9 cellular contexts compared by ENCODE assay signal in the genomic region with DNA sequence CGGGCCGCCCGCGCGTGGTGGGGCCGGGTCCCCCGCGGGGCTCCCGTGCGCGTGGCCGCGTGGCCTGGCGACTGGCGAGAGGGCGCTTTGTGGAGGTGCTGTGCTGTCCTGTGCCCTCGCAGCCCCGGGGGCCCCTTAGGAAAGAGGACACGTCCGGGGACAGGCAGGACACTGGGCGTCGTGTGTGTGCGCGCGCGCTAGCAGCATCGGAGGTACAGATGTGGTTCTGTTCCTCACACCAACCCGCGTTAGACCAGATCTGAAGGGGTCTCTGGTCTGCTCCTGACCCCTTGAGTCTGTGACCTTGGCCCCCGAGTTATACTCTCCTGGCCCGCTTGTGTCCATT. TPM values are rescaled to one million over a fixed set of nuclear protein-coding genes. Genes with fewer than 3 reads are reported as not detected.
DNase-seq lines count a peak whose midpoint lies in the region; ATAC-seq and TF ChIP-seq lines count a peak whose summit lies in the region.
"Had no signal": no experiment of that assay in that cellular context is flagged by ENCODE, and none has a peak within 500 bp of the region (broad histone marks: within the 10 kb centered on the region; RNA-seq: fewer than 3 reads in every experiment).

No MANE protein-coding gene starts in this region.

- H3F3A ChIP-seq in smooth muscle cell (ENCODE audit: low read depth) = peaks cover 7% of the 10 kb centered on the region

- peak overlapping the region; percentile 87 for H2AFZ ChIP-seq in smooth muscle cell (ENCODE audit: low read depth)

- ATAC-seq in HG02840 (IDR thresholded peaks at IDR 0.05; ENCODE audit: low FRiP score, unreplicated experiment) (peak; percentile 15), GM18498 (IDR thresholded peaks at IDR 0.05; ENCODE audit: unreplicated experiment) (no peak)
- ATAC-seq: HCT116 had no signal

- peaks cover 52% of the 10 kb centered on the region for H3K27me3 Mint-ChIP-seq in activated T-helper 2 cell treated with anti-CD3 and anti-CD28 coated beads, Interferon-gamma antibody, Interleukin-2, Interleukin-4, amounts not matched to agents 10 μg/mL and 5 μg/mL and 100 μg/mL, durations not matched to agents 14 hours and 24 hours and 36 hours (ENCODE audit: low read depth)

- no peaks in the 10 kb centered on the region for H3K79me2 ChIP-seq in smooth muscle cell (ENCODE audit: low read depth)

- no peaks in the 10 kb centered on the region for H4K20me1 ChIP-seq in smooth muscle cell (ENCODE audit: low read depth)

- peaks cover 8% of the 10 kb centered on the region for H3K4me1 Mint-ChIP-seq in activated T-helper 2 cell treated with anti-CD3 and anti-CD28 coated beads, Interferon-gamma antibody, Interleukin-2, Interleukin-4, amounts not matched to agents 10 μg/mL and 5 μg/mL and 100 μg/mL, durations not matched to agents 14 hours and 24 hours and 36 hours (ENCODE audit: low read depth)

- no peak for TF ChIP-seq CTCF in smooth muscle cell (IDR thresholded peaks at IDR 0.05; ENCODE audit: borderline replicate concordance, insufficient read depth, poor library complexity, severe bottlenecking)

- peaks cover 10% of the 10 kb centered on the region for H3K4me1 ChIP-seq in smooth muscle cell (ENCODE audit: low read depth)

- 23% methylated on average over 29 of the region's 31 CpGs for WGBS in smooth muscle cell (ENCODE audit: low lambda C conversion rate)

- H3K9me3 ChIP-seq in smooth muscle cell (replicated peaks; ENCODE audit: low read depth) = no peaks in the 10 kb centered on the region

- peak overlapping the region; percentile 95 for H3K4me2 ChIP-seq in smooth muscle cell

- H3K9ac ChIP-seq in smooth muscle cell (ENCODE audit: low read depth) = no peak overlapping the region

- DNase-seq in activated T-helper 2 cell treated with anti-CD3 and anti-CD28 coated beads, Interferon-gamma antibody, Interleukin-2, Interleukin-4, amounts not matched to agents 10 μg/mL and 5 μg/mL and 100 μg/mL, durations not matched to agents 14 hours and 24 hours and 36 hours (ENCODE audit: low spot score) = no peak
- DNase-seq in smooth muscle cell (lab: John Stamatoyannopoulos, UW; ENCODE audit: unreplicated experiment) = no peak
- DNase-seq in NCI-H2107 treated with DMSO at 0.1 percent for 48 hours (lab: John Stamatoyannopoulos, UW; ENCODE audit: unreplicated experiment) = no peak
- no peak for DNase-seq in NOMO-1 (lab: John Stamatoyannopoulos, UW; ENCODE audit: unreplicated experiment in 2 of 2)
- no peak for DNase-seq in activated effector memory CD4-positive, alpha-beta T cell treated with anti-CD3 and anti-CD28 coated beads, Interleukin-2, amount 50 U/mL, for 16 hours

- H3K27ac Mint-ChIP-seq in activated T-helper 2 cell treated with anti-CD3 and anti-CD28 coated beads, Interferon-gamma antibody, Interleukin-2, Interleukin-4, amounts not matched to agents 10 μg/mL and 5 μg/mL and 100 μg/mL, durations not matched to agents 14 hours and 24 hours and 36 hours = no peak overlapping the region

- no peaks in the 10 kb centered on the region for H3K9me3 Mint-ChIP-seq in activated T-helper 2 cell treated with anti-CD3 and anti-CD28 coated beads, Interferon-gamma antibody, Interleukin-2, Interleukin-4, amounts not matched to agents 10 μg/mL and 5 μg/mL and 100 μg/mL, durations not matched to agents 14 hours and 24 hours and 36 hours

- intact Hi-C loops in activated T-helper 2 cell treated with anti-CD3 and anti-CD28 coated beads, Interferon-gamma antibody, Interleukin-2, Interleukin-4, amounts not matched to agents 10 μg/mL and 5 μg/mL and 100 μg/mL, durations not matched to agents 14 hours and 24 hours and 36 hours (cut with micrococcal nuclease) = loop anchor here (5.0 kb wide), 1 partner anchor 84 kb away; a partner anchor contains a TSS

- H3K4me3 ChIP-seq in iPS-11a (ENCODE audit: low read depth, low read length) (peak overlapping the region; percentile 37), smooth muscle cell (peak overlapping the region; percentile 51)

- no peak overlapping the region for H3K27ac ChIP-seq in smooth muscle cell (ENCODE audit: low read depth)

- H3K36me3 Mint-ChIP-seq in activated T-helper 2 cell treated with anti-CD3 and anti-CD28 coated beads, Interferon-gamma antibody, Interleukin-2, Interleukin-4, amounts not matched to agents 10 μg/mL and 5 μg/mL and 100 μg/mL, durations not matched to agents 14 hours and 24 hours and 36 hours (ENCODE audit: low read depth) = no peaks in the 10 kb centered on the region

- peaks cover 25% of the 10 kb centered on the region for H3K27me3 ChIP-seq in smooth muscle cell (ENCODE audit: low read depth)

- H3K4me3 Mint-ChIP-seq in activated T-helper 2 cell treated with anti-CD3 and anti-CD28 coated beads, Interferon-gamma antibody, Interleukin-2, Interleukin-4, amounts not matched to agents 10 μg/mL and 5 μg/mL and 100 μg/mL, durations not matched to agents 14 hours and 24 hours and 36 hours (ENCODE audit: low read depth) = peak overlapping the region; percentile 30

- no peaks in the 10 kb centered on the region for H3K36me3 ChIP-seq in smooth muscle cell (ENCODE audit: low read depth)

RNA-seq across cellular contexts. Expression of a gene that starts 0.5 kb away (rescaled TPM):
- total RNA-seq in activated T-helper 2 cell treated with anti-CD3 and anti-CD28 coated beads, Interferon-gamma antibody, Interleukin-2, Interleukin-4, amounts not matched to agents 10 μg/mL and 5 μg/mL and 100 μg/mL, durations not matched to agents 14 hours and 24 hours and 36 hours = 0.21 and 0.23 TPM in 2 replicates
- total RNA-seq in smooth muscle cell = 0.58 TPM in 1 of 2 replicates, not detected in the other
- polyA plus RNA-seq in smooth muscle cell = 0.28 TPM in 1 of 2 replicates, not detected in the other
